Comparison of ENCODE assay signal across 24 cellular contexts in genomic region chr3:51978143-51978502, GRCh38.
"Had no signal": no experiment of that assay in that cellular context is flagged by ENCODE, and none has a peak within 500 bp of the region (broad histone marks: within the 10 kb centered on the region; RNA-seq: fewer than 3 reads in every experiment).

No MANE protein-coding gene starts in this region.

- H3K9me3 Mint-ChIP-seq: nephron progenitor cell; stimulated activated memory B cell treated with anti-CD40 and anti-IgM and Interleukin-4, amounts not matched to agents 10 μg/mL and 1 μg/mL and 100 μg/mL, for 72 hours; stimulated activated naive CD8-positive, alpha-beta T cell treated with anti-CD3 and anti-CD28 coated beads, Interleukin-15, Interleukin-2, amounts not matched to agents 100 ng/mL and 50 ng/mL, for 24 hours had no signal

- H3K27me3 ChIP-seq: esophagus muscularis mucosa, gastroesophageal sphincter, right lobe of liver, tibial artery, upper lobe of left lung, uterus had no signal

- FAIRE-seq: endometrium, kidney had no signal

- ATAC-seq: gastroesophageal sphincter; left cardiac atrium; lower lobe of right lung; psoas muscle; right lobe of liver; stimulated activated memory B cell treated with anti-CD40 and anti-IgM and Interleukin-4, amounts not matched to agents 10 μg/mL and 1 μg/mL and 100 μg/mL, for 72 hours had no signal

- H3K36me3 Mint-ChIP-seq: immature natural killer cell; stimulated activated memory B cell treated with anti-CD40 and anti-IgM and Interleukin-4, amounts not matched to agents 10 μg/mL and 1 μg/mL and 100 μg/mL, for 72 hours had no signal

- H3K4me3 Mint-ChIP-seq: nephron progenitor cell; stimulated activated memory B cell treated with anti-CD40 and anti-IgM and Interleukin-4, amounts not matched to agents 10 μg/mL and 1 μg/mL and 100 μg/mL, for 72 hours; stimulated activated naive CD8-positive, alpha-beta T cell treated with anti-CD3 and anti-CD28 coated beads, Interleukin-15, Interleukin-2, amounts not matched to agents 100 ng/mL and 50 ng/mL, for 24 hours had no signal

- H3K9me3 ChIP-seq: esophagus muscularis mucosa, gastroesophageal sphincter, left ventricle myocardium inferior, lower lobe of right lung, neutrophil, psoas muscle, right lobe of liver, tibial artery, upper lobe of left lung, uterus had no signal

- H3K27ac Mint-ChIP-seq: nephron progenitor cell; stimulated activated memory B cell treated with anti-CD40 and anti-IgM and Interleukin-4, amounts not matched to agents 10 μg/mL and 1 μg/mL and 100 μg/mL, for 72 hours had no signal

- H3K36me3 ChIP-seq: left ventricle myocardium inferior, lower lobe of right lung, neutrophil, right lobe of liver, tibial artery, upper lobe of left lung, uterus had no signal

- H3K27ac ChIP-seq: esophagus muscularis mucosa, left ventricle myocardium inferior, lower lobe of right lung, neutrophil, psoas muscle, right lobe of liver, tibial artery, uterus had no signal

- DNase-seq: foreskin fibroblast; glutamatergic neuron; kidney; left cardiac atrium; left ventricle myocardium inferior; lower lobe of right lung; mesenchymal stem cell; midbrain; nephron progenitor cell; psoas muscle; retina; right lobe of liver; stimulated activated CD4-positive, alpha-beta T cell treated with anti-CD3 and anti-CD28 coated beads, Interleukin-4, amount 100 ng/mL, for 1 hour; stimulated activated CD8-positive, alpha-beta memory T cell treated with anti-CD3 and anti-CD28 coated beads, Interleukin-4, amount 100 ng/mL, for 48 hours; tibial artery; upper lobe of left lung; uterus had no signal

- H3K4me3 ChIP-seq: esophagus muscularis mucosa, gastroesophageal sphincter, left ventricle myocardium inferior, lower lobe of right lung, psoas muscle, right lobe of liver, tibial artery, upper lobe of left lung, uterus had no signal

- H3K27me3 Mint-ChIP-seq: stimulated activated memory B cell treated with anti-CD40 and anti-IgM and Interleukin-4, amounts not matched to agents 10 μg/mL and 1 μg/mL and 100 μg/mL, for 72 hours; stimulated activated naive CD8-positive, alpha-beta T cell treated with anti-CD3 and anti-CD28 coated beads, Interleukin-15, Interleukin-2, amounts not matched to agents 100 ng/mL and 50 ng/mL, for 24 hours had no signal
